In genomic region chr12:130832561-130833209, GRCh38 we compare ENCODE assay signal across 12 cellular contexts. TPM values are rescaled to one million over a fixed set of nuclear protein-coding genes. Genes with fewer than 3 reads are reported as not detected.
DNase-seq lines count a peak whose midpoint lies in the region; ATAC-seq, FAIRE-seq and TF ChIP-seq lines count a peak whose summit lies in the region.
"Had no signal": no experiment of that assay in that cellular context is flagged by ENCODE, and none has a peak within 500 bp of the region (broad histone marks: within the 10 kb centered on the region; RNA-seq: fewer than 3 reads in every experiment).

No MANE protein-coding gene starts in this region.

- no peak for FAIRE-seq in astrocyte (lab: Jason Lieb, UNC)

- CTCF ChIA-PET in activated CD8-positive, alpha-beta T cell treated with anti-CD3 and anti-CD28 coated beads for 36 hours (lab: Charles Lee): no interaction called here
- CTCF ChIA-PET in activated CD8-positive, alpha-beta T cell treated with anti-CD3 and anti-CD28 coated beads, Interleukin-2, amount 10 ng/mL, durations not matched to agents 7 days and 5 days (lab: Charles Lee): no interaction called here

- POLR2A ChIA-PET in activated CD8-positive, alpha-beta T cell treated with anti-CD3 and anti-CD28 coated beads for 36 hours (lab: Charles Lee): interaction anchor here (2.3 kb wide), 1 partner anchor 38 kb away, joined by 7 read pairs; no protein-coding TSS in a partner anchor
- POLR2A ChIA-PET in activated CD8-positive, alpha-beta T cell treated with anti-CD3 and anti-CD28 coated beads, Interleukin-2, amount 10 ng/mL, durations not matched to agents 7 days and 5 days (lab: Charles Lee): no interaction called here

- no peak overlapping the region for H2AFZ ChIP-seq in astrocyte (ENCODE audit: low read depth, low read length)

- H3K36me3 ChIP-seq in astrocyte (ENCODE audit: insufficient read depth, low read length) (no peaks in the 10 kb centered on the region), upper lobe of left lung (no peaks in the 10 kb centered on the region), esophagus squamous epithelium (no peaks in the 10 kb centered on the region)
- H3K36me3 ChIP-seq: uterus had no signal

- intact Hi-C loops in activated CD8-positive, alpha-beta T cell treated with anti-CD3 and anti-CD28 coated beads for 36 hours (cut with micrococcal nuclease): no loop called here
- intact Hi-C loops in esophagus squamous epithelium (cut with DNase I): no loop called here

- H3K27ac ChIP-seq in astrocyte (ENCODE audit: low read depth, low read length) (no peak overlapping the region), upper lobe of left lung (no peak overlapping the region), esophagus squamous epithelium (peak overlapping the region in 1 of 4 donors; percentile 13)
- H3K27ac ChIP-seq: BLaER1, uterus had no signal

- no peak overlapping the region for H3K4me3 Mint-ChIP-seq in activated CD8-positive, alpha-beta T cell treated with anti-CD3 and anti-CD28 coated beads for 36 hours
- H3K4me3 Mint-ChIP-seq in activated CD8-positive, alpha-beta T cell treated with anti-CD3 and anti-CD28 coated beads, Interleukin-2, amount 10 ng/mL, durations not matched to agents 7 days and 5 days: no peak overlapping the region
- no peak overlapping the region for H3K4me3 Mint-ChIP-seq in astrocyte (ENCODE audit: unreplicated experiment)

- H3K4me1 ChIP-seq in astrocyte (ENCODE audit: insufficient read depth, low read length) (peaks cover 6% of the 10 kb centered on the region), upper lobe of left lung (peaks cover 10 to 19% (median 17%) of the 10 kb centered on the region in 4 donors), esophagus squamous epithelium (peaks cover under 1 to 19% (median 6%) of the 10 kb centered on the region in 3 donors)
- H3K4me1 ChIP-seq: uterus had no signal

- no peak overlapping the region for H3K27ac Mint-ChIP-seq in activated CD8-positive, alpha-beta T cell treated with anti-CD3 and anti-CD28 coated beads for 36 hours
- H3K27ac Mint-ChIP-seq in activated CD8-positive, alpha-beta T cell treated with anti-CD3 and anti-CD28 coated beads, Interleukin-2, amount 10 ng/mL, durations not matched to agents 7 days and 5 days: no peak overlapping the region
- no peak overlapping the region for H3K27ac Mint-ChIP-seq in astrocyte (ENCODE audit: unreplicated experiment)

- H3K4me3 ChIP-seq in astrocyte (ENCODE audit: insufficient read depth, low read depth, low read length) (no peak overlapping the region), upper lobe of left lung (no peak overlapping the region), esophagus squamous epithelium (no peak overlapping the region)
- H3K4me3 ChIP-seq: BLaER1, uterus had no signal

- H3K79me2 ChIP-seq in astrocyte (ENCODE audit: insufficient read depth, low read length): peaks cover 96% of the 10 kb centered on the region

- peaks cover 32% of the 10 kb centered on the region for H3K4me1 Mint-ChIP-seq in activated CD8-positive, alpha-beta T cell treated with anti-CD3 and anti-CD28 coated beads for 36 hours (ENCODE audit: low read depth)
- peaks cover 21% of the 10 kb centered on the region for H3K4me1 Mint-ChIP-seq in activated CD8-positive, alpha-beta T cell treated with anti-CD3 and anti-CD28 coated beads, Interleukin-2, amount 10 ng/mL, durations not matched to agents 7 days and 5 days (ENCODE audit: low read depth)
- peaks cover 24% of the 10 kb centered on the region for H3K4me1 Mint-ChIP-seq in astrocyte (ENCODE audit: low read depth, unreplicated experiment)

- peaks cover 87% of the 10 kb centered on the region for H4K20me1 ChIP-seq in astrocyte (ENCODE audit: insufficient read depth, low read length)

- H3K9me3 ChIP-seq in astrocyte (ENCODE audit: insufficient read depth, low read depth, low read length) (no peaks in the 10 kb centered on the region), upper lobe of left lung (no peaks in the 10 kb centered on the region), esophagus squamous epithelium (no peaks in the 10 kb centered on the region)
- H3K9me3 ChIP-seq: BLaER1, SK-N-SH, uterus had no signal

- WGBS in upper lobe of left lung, 2 donors: 69 to 74% methylated on average over 17 of the region's 17 CpGs
- WGBS in esophagus squamous epithelium, 2 donors: 64 to 66% methylated on average over 16 of the region's 17 CpGs

- no peaks in the 10 kb centered on the region for H3K9me3 Mint-ChIP-seq in activated CD8-positive, alpha-beta T cell treated with anti-CD3 and anti-CD28 coated beads for 36 hours
- no peaks in the 10 kb centered on the region for H3K9me3 Mint-ChIP-seq in activated CD8-positive, alpha-beta T cell treated with anti-CD3 and anti-CD28 coated beads, Interleukin-2, amount 10 ng/mL, durations not matched to agents 7 days and 5 days (ENCODE audit: insufficient read depth)
- no peaks in the 10 kb centered on the region for H3K9me3 Mint-ChIP-seq in astrocyte (ENCODE audit: unreplicated experiment)

- no peak for TF ChIP-seq CTCF in activated CD8-positive, alpha-beta T cell treated with anti-CD3 and anti-CD28 coated beads for 36 hours (IDR thresholded peaks at IDR 0.05)
- no peak for TF ChIP-seq CTCF in astrocyte (IDR thresholded peaks at IDR 0.05; ENCODE audit: insufficient read depth, low read depth, low read length)
- TF ChIP-seq CTCF in upper lobe of left lung (IDR thresholded peaks at IDR 0.05): no peak
- no peak for TF ChIP-seq CTCF in esophagus squamous epithelium (IDR thresholded peaks at IDR 0.05)

- DNase-seq in activated CD8-positive, alpha-beta T cell treated with anti-CD3 and anti-CD28 coated beads for 36 hours: peak; percentile 19
- no peak for DNase-seq in activated CD8-positive, alpha-beta T cell treated with anti-CD3 and anti-CD28 coated beads, Interleukin-2, amount 10 ng/mL, durations not matched to agents 7 days and 5 days
- peak; percentile 55 for DNase-seq in astrocyte (ENCODE audit: low read depth)
- DNase-seq in left lobe of liver (ENCODE audit: low spot score): peak; percentile 86
- peak in 1 of 2 donors; percentile 46 for DNase-seq in upper lobe of left lung
- no peak for DNase-seq in esophagus squamous epithelium (lab: John Stamatoyannopoulos, UW)
- DNase-seq in NCI-H1092 treated with DMSO at 0.1 percent for 48 hours (lab: John Stamatoyannopoulos, UW): no peak
- DNase-seq: activated effector memory CD4-positive, alpha-beta T cell treated with Interleukin-2 at 50 U/mL for 16 hours; SK-N-SH; uterus had no signal

- H3K9ac ChIP-seq in astrocyte (ENCODE audit: low read length): no peak overlapping the region
- H3K9ac ChIP-seq: BLaER1, SK-N-SH had no signal

- peak; percentile 35 for ATAC-seq in activated CD8-positive, alpha-beta T cell treated with anti-CD3 and anti-CD28 coated beads for 36 hours
- no peak for ATAC-seq in activated CD8-positive, alpha-beta T cell treated with anti-CD3 and anti-CD28 coated beads, Interleukin-2, amount 10 ng/mL, durations not matched to agents 7 days and 5 days
- peak; percentile 92 for ATAC-seq in left lobe of liver
- ATAC-seq in upper lobe of left lung (ENCODE audit: low FRiP score in 2 of 2): peak; percentile 16 to 82
- ATAC-seq in GM21825 (IDR thresholded peaks at IDR 0.05; ENCODE audit: unreplicated experiment): no peak

- no peaks in the 10 kb centered on the region for H3K36me3 Mint-ChIP-seq in activated CD8-positive, alpha-beta T cell treated with anti-CD3 and anti-CD28 coated beads for 36 hours (ENCODE audit: low read depth)
- H3K36me3 Mint-ChIP-seq in activated CD8-positive, alpha-beta T cell treated with anti-CD3 and anti-CD28 coated beads, Interleukin-2, amount 10 ng/mL, durations not matched to agents 7 days and 5 days (ENCODE audit: low read depth): peaks cover 4% of the 10 kb centered on the region
- H3K36me3 Mint-ChIP-seq in astrocyte (ENCODE audit: low read depth, unreplicated experiment): no peaks in the 10 kb centered on the region

- H3K27me3 ChIP-seq in astrocyte (ENCODE audit: insufficient read depth, low read length) (no peaks in the 10 kb centered on the region), upper lobe of left lung (no peaks in the 10 kb centered on the region), esophagus squamous epithelium (no peaks in the 10 kb centered on the region)
- H3K27me3 ChIP-seq: BLaER1, uterus had no signal

- H3K4me2 ChIP-seq in astrocyte (ENCODE audit: low read length): peak overlapping the region; percentile 4
- H3K4me2 ChIP-seq: BLaER1, SK-N-SH had no signal

- TF ChIP-seq POLR2A in upper lobe of left lung (IDR thresholded peaks at IDR 0.05) (no peak), esophagus squamous epithelium (IDR thresholded peaks at IDR 0.05) (no peak)

- no peak for TF ChIP-seq EP300 in upper lobe of left lung (IDR thresholded peaks at IDR 0.05)

- H3K27me3 Mint-ChIP-seq in activated CD8-positive, alpha-beta T cell treated with anti-CD3 and anti-CD28 coated beads for 36 hours: no peaks in the 10 kb centered on the region
- no peaks in the 10 kb centered on the region for H3K27me3 Mint-ChIP-seq in activated CD8-positive, alpha-beta T cell treated with anti-CD3 and anti-CD28 coated beads, Interleukin-2, amount 10 ng/mL, durations not matched to agents 7 days and 5 days (ENCODE audit: low read depth)
- H3K27me3 Mint-ChIP-seq in astrocyte (ENCODE audit: low read depth, unreplicated experiment): no peaks in the 10 kb centered on the region

RNA-seq across cellular contexts. Expression of gene STX2, which starts 6.4 kb away (rescaled TPM):
- 10 to 100 TPM; 11.8 to 12.4 TPM for total RNA-seq in activated CD8-positive, alpha-beta T cell treated with anti-CD3 and anti-CD28 coated beads for 36 hours
- 10 to 100 TPM; 24.5 to 24.9 TPM for total RNA-seq in activated CD8-positive, alpha-beta T cell treated with anti-CD3 and anti-CD28 coated beads, Interleukin-2, amount 10 ng/mL, durations not matched to agents 7 days and 5 days
- total RNA-seq in astrocyte (30.5 and 33.0 TPM in 2 replicates), left lobe of liver (8.1 TPM), upper lobe of left lung (100 to 1,000 TPM in 1 of 6 donors, 10 to 100 TPM in 5; 12.4 to 113 (median 27.0) TPM), esophagus squamous epithelium (10 to 100 TPM in 1 of 4 donors, 1 to 10 TPM in 3; 1.2 to 14.1 (median 4.1) TPM)

RNA-seq across cellular contexts. Expression of gene RAN, which starts 39.2 kb away (rescaled TPM):
- total RNA-seq in activated CD8-positive, alpha-beta T cell treated with anti-CD3 and anti-CD28 coated beads for 36 hours: 1,000 to 10,000 TPM; 2,177 to 2,247 TPM
- total RNA-seq in activated CD8-positive, alpha-beta T cell treated with anti-CD3 and anti-CD28 coated beads, Interleukin-2, amount 10 ng/mL, durations not matched to agents 7 days and 5 days: 1,000 to 10,000 TPM; 1,319 to 1,332 TPM
- total RNA-seq in astrocyte (795 and 872 TPM in 2 replicates), left lobe of liver (140 TPM), upper lobe of left lung (100 to 1,000 TPM in 5 of 6 donors, 10 to 100 TPM in 1; 75.4 to 406 (median 188) TPM), esophagus squamous epithelium (100 to 1,000 TPM; 204 to 375 (median 325) TPM)

Comparison
In these comparisons a context has a peak if more than half of its experiments do, and no peak if none do; other contexts are left out.
1. ATAC-seq: peak in activated CD8-positive, alpha-beta T cell treated with anti-CD3 and anti-CD28 coated beads for 36 hours (single experiment), left lobe of liver (single experiment) and upper lobe of left lung (2 of 2); none in activated CD8-positive, alpha-beta T cell treated with anti-CD3 and anti-CD28 coated beads, Interleukin-2, amount 10 ng/mL, durations not matched to agents 7 days and 5 days (single experiment) and GM21825 (single experiment).
2. DNase-seq: peak in activated CD8-positive, alpha-beta T cell treated with anti-CD3 and anti-CD28 coated beads for 36 hours (single experiment), astrocyte (single experiment) and left lobe of liver (single experiment); none in activated CD8-positive, alpha-beta T cell treated with anti-CD3 and anti-CD28 coated beads, Interleukin-2, amount 10 ng/mL, durations not matched to agents 7 days and 5 days (single experiment), esophagus squamous epithelium (single experiment) and NCI-H1092 treated with DMSO at 0.1 percent for 48 hours (single experiment).